17 cellular contexts compared by ENCODE assay signal in the genomic region with DNA sequence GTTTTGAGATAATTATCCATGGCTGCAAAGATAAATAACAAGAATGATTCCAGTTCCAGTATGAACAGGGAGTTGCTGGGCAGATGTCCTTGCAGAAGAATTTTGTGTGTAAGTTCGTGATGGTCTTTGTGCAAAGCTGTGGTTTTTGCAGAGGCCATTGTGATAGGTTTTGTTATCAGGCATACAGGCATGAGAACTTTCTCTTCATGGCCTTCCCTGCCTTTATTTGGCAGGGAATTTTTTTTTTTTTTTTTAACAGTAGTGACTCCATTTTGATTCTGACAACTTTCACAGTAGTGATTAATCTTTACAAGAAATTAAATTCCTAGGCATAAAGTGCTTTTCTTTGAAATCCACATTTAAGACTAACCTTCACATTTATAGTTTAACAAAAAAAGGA.
DNase-seq lines count a peak whose midpoint lies in the region; ATAC-seq, FAIRE-seq and TF ChIP-seq lines count a peak whose summit lies in the region.
"Had no signal": no experiment of that assay in that cellular context is flagged by ENCODE, and none has a peak within 500 bp of the region (broad histone marks: within the 10 kb centered on the region; RNA-seq: fewer than 3 reads in every experiment).

No MANE protein-coding gene starts in this region.

- no peak overlapping the region for H3K4me3 ChIP-seq in GM23338
- H3K4me3 ChIP-seq in neuron (ENCODE audit: low read length) = no peak overlapping the region
- H3K4me3 ChIP-seq: BLaER1 treated with 17β-estradiol and CSF1 and Interleukin-3, amounts not matched to agents 10 nM and 100 nM had no signal

- no peak overlapping the region for H2AFZ ChIP-seq in GM23338
- peak overlapping the region; percentile 69 for H2AFZ ChIP-seq in neuron (ENCODE audit: low read depth, low read length)

- peak overlapping the region; percentile 74; the same call in 1 of the 2 replicates for H3K27ac Mint-ChIP-seq in GM23338
- H3K27ac Mint-ChIP-seq: B cell; CD8-positive, alpha-beta T cell; IgD-negative memory B cell had no signal

- DNase-seq in GM23338 (ENCODE audit: low spot score) (no peak), NCI-H69 (lab: John Stamatoyannopoulos, UW) (peak; percentile 47), amniotic epithelial cell (ENCODE audit: low read depth) (peak; percentile 68), GM19239 (ENCODE audit: insufficient read length, low spot score) (no peak), urothelium cell line (ENCODE audit: low spot score) (no peak), COLO829 (ENCODE audit: low spot score) (no peak)
- DNase-seq: CD8-positive, alpha-beta T cell; COR-L47; GOT3; H9 had no signal

- no peaks in the 10 kb centered on the region for H3K36me3 Mint-ChIP-seq in GM23338 (ENCODE audit: low read depth)
- H3K36me3 Mint-ChIP-seq: CD8-positive, alpha-beta T cell; IgD-negative memory B cell had no signal

- H3F3A ChIP-seq in GM23338 (replicated peaks; ENCODE audit: low read depth) = no peaks in the 10 kb centered on the region

- H3K27me3 ChIP-seq in GM23338 (ENCODE audit: insufficient read depth) = no peaks in the 10 kb centered on the region
- H3K27me3 ChIP-seq in neuron (ENCODE audit: insufficient read depth, low read length) = no peaks in the 10 kb centered on the region
- H3K27me3 ChIP-seq: BLaER1 treated with 17β-estradiol and CSF1 and Interleukin-3, amounts not matched to agents 10 nM and 100 nM had no signal

- H3K4me1 ChIP-seq in GM23338 (ENCODE audit: insufficient read depth) = peaks cover 18% of the 10 kb centered on the region
- H3K4me1 ChIP-seq in neuron (ENCODE audit: insufficient read depth, low read length) = peaks cover 8% of the 10 kb centered on the region
- H3K4me1 ChIP-seq: BLaER1 treated with 17β-estradiol and CSF1 and Interleukin-3, amounts not matched to agents 10 nM and 100 nM had no signal

- no peak overlapping the region for H3K4me2 ChIP-seq in GM23338
- H3K4me2 ChIP-seq: BLaER1 treated with 17β-estradiol and CSF1 and Interleukin-3, amounts not matched to agents 10 nM and 100 nM had no signal

- no peaks in the 10 kb centered on the region for H4K20me1 ChIP-seq in GM23338 (replicated peaks; ENCODE audit: insufficient read depth)
- H4K20me1 ChIP-seq: BLaER1 treated with 17β-estradiol and CSF1 and Interleukin-3, amounts not matched to agents 10 nM and 100 nM had no signal

- H3K9me2 ChIP-seq in GM23338 (ENCODE audit: insufficient read depth) = no peaks in the 10 kb centered on the region

- no peak for ATAC-seq in GM23338
- ATAC-seq: CD8-positive, alpha-beta T cell; HepG2 had no signal

- TF ChIP-seq CTCF in GM23338 (conservative IDR thresholded peaks at IDR 0.05; ENCODE audit: low read depth in 2 of 2) = no peak

- peaks cover 15% of the 10 kb centered on the region; the same call in 2 of the 3 replicates for H3K4me1 Mint-ChIP-seq in GM23338
- H3K4me1 Mint-ChIP-seq: B cell, IgD-negative memory B cell had no signal

- no peak overlapping the region for H3K4me3 Mint-ChIP-seq in GM23338
- H3K4me3 Mint-ChIP-seq: B cell; CD8-positive, alpha-beta T cell; H9; IgD-negative memory B cell had no signal

- H3K36me3 ChIP-seq in GM23338 (ENCODE audit: insufficient read depth) (no peaks in the 10 kb centered on the region), neuron (ENCODE audit: insufficient read depth, low read length) (no peaks in the 10 kb centered on the region)
- H3K36me3 ChIP-seq: BLaER1 treated with 17β-estradiol and CSF1 and Interleukin-3, amounts not matched to agents 10 nM and 100 nM had no signal

- H3K9me3 ChIP-seq in neuron (ENCODE audit: low read length) = no peaks in the 10 kb centered on the region
- H3K9me3 ChIP-seq: BLaER1 treated with 17β-estradiol and CSF1 and Interleukin-3, amounts not matched to agents 10 nM and 100 nM had no signal

- no peaks in the 10 kb centered on the region for H3K27me3 Mint-ChIP-seq in GM23338 (ENCODE audit: insufficient read depth, low read depth, poor library complexity)
- H3K27me3 Mint-ChIP-seq: B cell, IgD-negative memory B cell had no signal

- no peaks in the 10 kb centered on the region for H3K79me2 ChIP-seq in GM23338 (replicated peaks; ENCODE audit: insufficient read depth)

- H3K9me3 Mint-ChIP-seq in GM23338 = no peaks in the 10 kb centered on the region; the same call in 2 of the 3 replicates
- H3K9me3 Mint-ChIP-seq: H9 had no signal

- no peak overlapping the region for H3K27ac ChIP-seq in GM23338 (ENCODE audit: low read depth)
- H3K27ac ChIP-seq: BLaER1 treated with 17β-estradiol and CSF1 and Interleukin-3, amounts not matched to agents 10 nM and 100 nM had no signal

- FAIRE-seq in GM19239 (lab: Jason Lieb, UNC) = no peak
- FAIRE-seq in urothelium cell line (lab: Jason Lieb, UNC) = no peak
- FAIRE-seq: G401.6, GM12891, HepG2 had no signal

TF ChIP-seq in GM23338, 12 proteins besides CTCF, POLR2A, EP300 and RAD21:
- TF ChIP-seq NANOG (IDR thresholded peaks at IDR 0.05; ENCODE audit: borderline replicate concordance) = no peak
- TF ChIP-seq, protein P1, sequence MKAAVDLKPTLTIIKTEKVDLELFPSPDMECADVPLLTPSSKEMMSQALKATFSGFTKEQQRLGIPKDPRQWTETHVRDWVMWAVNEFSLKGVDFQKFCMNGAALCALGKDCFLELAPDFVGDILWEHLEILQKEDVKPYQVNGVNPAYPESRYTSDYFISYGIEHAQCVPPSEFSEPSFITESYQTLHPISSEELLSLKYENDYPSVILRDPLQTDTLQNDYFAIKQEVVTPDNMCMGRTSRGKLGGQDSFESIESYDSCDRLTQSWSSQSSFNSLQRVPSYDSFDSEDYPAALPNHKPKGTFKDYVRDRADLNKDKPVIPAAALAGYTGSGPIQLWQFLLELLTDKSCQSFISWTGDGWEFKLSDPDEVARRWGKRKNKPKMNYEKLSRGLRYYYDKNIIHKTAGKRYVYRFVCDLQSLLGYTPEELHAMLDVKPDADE (IDR thresholded peaks at IDR 0.05) = no peak
- no peak for TF ChIP-seq ZNF114 (CRISPR knock-in tag; IDR thresholded peaks at IDR 0.05)
- no peak for TF ChIP-seq EZH2 (IDR thresholded peaks at IDR 0.05; ENCODE audit: low read depth, unreplicated experiment)
- TF ChIP-seq ZNF331 (CRISPR knock-in tag; IDR thresholded peaks at IDR 0.05; ENCODE audit: low read depth) = no peak
- TF ChIP-seq, protein P2, sequence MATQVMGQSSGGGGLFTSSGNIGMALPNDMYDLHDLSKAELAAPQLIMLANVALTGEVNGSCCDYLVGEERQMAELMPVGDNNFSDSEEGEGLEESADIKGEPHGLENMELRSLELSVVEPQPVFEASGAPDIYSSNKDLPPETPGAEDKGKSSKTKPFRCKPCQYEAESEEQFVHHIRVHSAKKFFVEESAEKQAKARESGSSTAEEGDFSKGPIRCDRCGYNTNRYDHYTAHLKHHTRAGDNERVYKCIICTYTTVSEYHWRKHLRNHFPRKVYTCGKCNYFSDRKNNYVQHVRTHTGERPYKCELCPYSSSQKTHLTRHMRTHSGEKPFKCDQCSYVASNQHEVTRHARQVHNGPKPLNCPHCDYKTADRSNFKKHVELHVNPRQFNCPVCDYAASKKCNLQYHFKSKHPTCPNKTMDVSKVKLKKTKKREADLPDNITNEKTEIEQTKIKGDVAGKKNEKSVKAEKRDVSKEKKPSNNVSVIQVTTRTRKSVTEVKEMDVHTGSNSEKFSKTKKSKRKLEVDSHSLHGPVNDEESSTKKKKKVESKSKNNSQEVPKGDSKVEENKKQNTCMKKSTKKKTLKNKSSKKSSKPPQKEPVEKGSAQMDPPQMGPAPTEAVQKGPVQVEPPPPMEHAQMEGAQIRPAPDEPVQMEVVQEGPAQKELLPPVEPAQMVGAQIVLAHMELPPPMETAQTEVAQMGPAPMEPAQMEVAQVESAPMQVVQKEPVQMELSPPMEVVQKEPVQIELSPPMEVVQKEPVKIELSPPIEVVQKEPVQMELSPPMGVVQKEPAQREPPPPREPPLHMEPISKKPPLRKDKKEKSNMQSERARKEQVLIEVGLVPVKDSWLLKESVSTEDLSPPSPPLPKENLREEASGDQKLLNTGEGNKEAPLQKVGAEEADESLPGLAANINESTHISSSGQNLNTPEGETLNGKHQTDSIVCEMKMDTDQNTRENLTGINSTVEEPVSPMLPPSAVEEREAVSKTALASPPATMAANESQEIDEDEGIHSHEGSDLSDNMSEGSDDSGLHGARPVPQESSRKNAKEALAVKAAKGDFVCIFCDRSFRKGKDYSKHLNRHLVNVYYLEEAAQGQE (IDR thresholded peaks at IDR 0.05; ENCODE audit: unreplicated experiment) = no peak

Comparison
In these comparisons a context has a peak if more than half of its experiments do, and no peak if none do; other contexts are left out.
1. DNase-seq: peak in NCI-H69 (single experiment) and amniotic epithelial cell (single experiment); none in GM23338 (single experiment), GM19239 (single experiment), urothelium cell line (single experiment) and COLO829 (single experiment).